In the genomic region with DNA sequence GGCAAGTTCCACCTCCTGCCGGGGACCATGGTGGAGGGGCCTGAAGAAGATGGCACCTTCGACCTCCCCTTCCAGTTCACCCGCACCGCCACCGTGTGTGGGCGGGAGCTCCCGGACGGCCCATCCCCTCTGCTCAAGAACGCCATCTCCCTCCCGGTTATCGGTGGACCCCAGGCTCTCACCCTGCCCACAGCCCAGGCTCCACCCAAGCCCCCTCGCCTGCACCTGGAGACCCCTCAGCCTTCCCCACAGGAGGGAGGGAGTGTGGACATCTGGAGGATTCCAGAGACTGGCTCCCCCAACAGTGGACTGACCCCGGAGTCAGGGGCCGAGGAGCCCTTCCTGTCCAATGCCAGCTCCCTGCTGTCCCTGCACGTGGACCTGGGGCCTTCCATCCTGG, we compare ENCODE assay signal across 26 cellular contexts. TPM values are rescaled to one million over a fixed set of nuclear protein-coding genes. Genes with fewer than 3 reads are reported as not detected.
"Had no signal": no experiment of that assay in that cellular context is flagged by ENCODE, and none has a peak within 500 bp of the region (broad histone marks: within the 10 kb centered on the region; RNA-seq: fewer than 3 reads in every experiment).

No MANE protein-coding gene starts in this region.

- H3K4me2 ChIP-seq: neural progenitor cell had no signal

- H3K9me3 Mint-ChIP-seq: activated B cell treated with CpG ODN at 0.5 μM for 24 hours; activated T-cell treated with anti-CD3 and anti-CD28 coated beads, Interleukin-2, amount 50 U/mL, for 4 hours; activated T-helper 2 cell treated with anti-CD3 and anti-CD28 coated beads, Interferon-gamma antibody, Interleukin-2, Interleukin-4, amounts not matched to agents 10 μg/mL and 5 μg/mL and 100 μg/mL, durations not matched to agents 14 hours and 24 hours and 36 hours; mesothelial cell of epicardium; naive thymus-derived CD8-positive, alpha-beta T cell; neural progenitor cell; stimulated activated naive CD8-positive, alpha-beta T cell treated with anti-CD3 and anti-CD28 coated beads, Interleukin-15, Interleukin-2, amounts not matched to agents 100 ng/mL and 50 ng/mL, for 24 hours had no signal

- H3K4me3 Mint-ChIP-seq: activated B cell treated with CpG ODN at 0.5 μM for 24 hours; activated CD4-positive, alpha-beta T cell treated with anti-CD3 and anti-CD28 coated beads for 36 hours; activated naive CD8-positive, alpha-beta T cell; activated T-cell treated with anti-CD3 and anti-CD28 coated beads, Interleukin-2, amount 50 U/mL, for 4 hours; mesothelial cell of epicardium; naive thymus-derived CD8-positive, alpha-beta T cell; neural progenitor cell; stimulated activated naive CD8-positive, alpha-beta T cell treated with anti-CD3 and anti-CD28 coated beads, Interleukin-15, Interleukin-2, amounts not matched to agents 100 ng/mL and 50 ng/mL, for 24 hours had no signal

- H3K27ac Mint-ChIP-seq: activated B cell treated with CpG ODN at 0.5 μM for 24 hours; activated CD4-positive, alpha-beta T cell treated with anti-CD3 and anti-CD28 coated beads for 36 hours; activated naive CD8-positive, alpha-beta T cell; activated T-helper 2 cell treated with anti-CD3 and anti-CD28 coated beads, Interferon-gamma antibody, Interleukin-2, Interleukin-4, amounts not matched to agents 10 μg/mL and 5 μg/mL and 100 μg/mL, durations not matched to agents 14 hours and 24 hours and 36 hours; mesothelial cell of epicardium; naive thymus-derived CD8-positive, alpha-beta T cell; stimulated activated naive CD8-positive, alpha-beta T cell treated with anti-CD3 and anti-CD28 coated beads, Interleukin-15, Interleukin-2, amounts not matched to agents 100 ng/mL and 50 ng/mL, for 24 hours had no signal

- H3K4me1 Mint-ChIP-seq: activated B cell treated with CpG ODN at 0.5 μM for 24 hours; activated CD4-positive, alpha-beta T cell treated with anti-CD3 and anti-CD28 coated beads for 36 hours had no signal

- H3K9ac ChIP-seq: neural progenitor cell had no signal

- H3K27ac ChIP-seq: ascending aorta, brain microvascular endothelial cell, neural progenitor cell, prostate gland had no signal

- H3K4me3 ChIP-seq: adrenal gland, ascending aorta, gastrocnemius medialis, neural progenitor cell, prostate gland had no signal

- H3K36me3 Mint-ChIP-seq: activated naive CD8-positive, alpha-beta T cell; naive thymus-derived CD8-positive, alpha-beta T cell; neural progenitor cell had no signal

- H3K4me1 ChIP-seq: adrenal gland, prostate gland had no signal

- H3K27me3 Mint-ChIP-seq: activated B cell treated with CpG ODN at 0.5 μM for 24 hours; activated naive CD8-positive, alpha-beta T cell; stimulated activated naive CD8-positive, alpha-beta T cell treated with anti-CD3 and anti-CD28 coated beads, Interleukin-15, Interleukin-2, amounts not matched to agents 100 ng/mL and 50 ng/mL, for 24 hours had no signal

- H2AFZ ChIP-seq: neural progenitor cell had no signal

- ATAC-seq: activated CD4-positive, alpha-beta T cell treated with anti-CD3 and anti-CD28 coated beads for 36 hours; activated T-cell treated with anti-CD3 and anti-CD28 coated beads, Interleukin-2, amount 50 U/mL, for 4 hours; gastrocnemius medialis; heart left ventricle; naive thymus-derived CD8-positive, alpha-beta T cell had no signal

- H3K27me3 ChIP-seq: adrenal gland, ascending aorta, brain microvascular endothelial cell, gastrocnemius medialis, heart left ventricle, neural progenitor cell had no signal

- DNase-seq: activated B cell treated with CpG ODN at 0.5 μM for 24 hours; activated CD4-positive, alpha-beta T cell treated with anti-CD3 and anti-CD28 coated beads for 36 hours; activated CD4-positive, alpha-beta T cell treated with anti-CD3 and anti-CD28 coated beads, Interleukin-2, amount 50 U/mL, for 4 hours; activated CD8-positive, alpha-beta memory T cell treated with anti-CD3 and anti-CD28 coated beads, Interleukin-2, amount 50 U/mL, for 48 hours; activated naive CD4-positive, alpha-beta T cell; activated T-cell treated with anti-CD3 and anti-CD28 coated beads, Interleukin-2, amount 50 U/mL, for 4 hours; adrenal gland; brain microvascular endothelial cell; central memory CD4-positive, alpha-beta T cell; dermis blood vessel endothelial cell; effector memory CD4-positive, alpha-beta T cell; kidney; naive thymus-derived CD8-positive, alpha-beta T cell; stimulated activated CD4-positive, alpha-beta T cell treated with anti-CD3 and anti-CD28 coated beads, Interleukin-1b, Interleukin-23, amount 100 ng/mL, for 48 hours; T-helper 9 cell; trophoblast cell had no signal

- H3K36me3 ChIP-seq: neural progenitor cell, prostate gland had no signal

- H3K9me3 ChIP-seq: adrenal gland, ascending aorta, gastrocnemius medialis, heart left ventricle, prostate gland had no signal

RNA-seq across cellular contexts. Expression of gene CDC42EP2, which starts 6.4 kb away (rescaled TPM):
- polyA plus RNA-seq: naive thymus-derived CD8-positive, alpha-beta T cell had no signal

RNA-seq across cellular contexts. Expression of gene TIGD3, which starts 33.5 kb away (rescaled TPM):
- total RNA-seq: ascending aorta, lung microvascular endothelial cell had no signal
